Comparison of ENCODE assay signal across 10 cellular contexts in genomic region chr5:134240421-134240962, GRCh38. TPM values are rescaled to one million over a fixed set of nuclear protein-coding genes. Genes with fewer than 3 reads are reported as not detected.
A peak's percentile ranks its signal among the peaks of the same experiment; 100 is the strongest.
DNase-seq lines count a peak whose midpoint lies in the region; ATAC-seq and TF ChIP-seq lines count a peak whose summit lies in the region.
"Had no signal": no experiment of that assay in that cellular context is flagged by ENCODE, and none has a peak within 500 bp of the region (broad histone marks: within the 10 kb centered on the region; RNA-seq: fewer than 3 reads in every experiment).

No MANE protein-coding gene starts in this region.

- H3K4me1 ChIP-seq in GM23338 (ENCODE audit: insufficient read depth) (peaks cover 14% of the 10 kb centered on the region), cardiac muscle cell (ENCODE audit: low read depth) (peaks cover 15% of the 10 kb centered on the region), psoas muscle (peaks cover 46% of the 10 kb centered on the region)

- no peaks in the 10 kb centered on the region for H4K20me1 ChIP-seq in GM23338 (replicated peaks; ENCODE audit: insufficient read depth)

- no peak for TF ChIP-seq CTCF in GM23338 (conservative IDR thresholded peaks at IDR 0.05; ENCODE audit: low read depth in 2 of 2)
- no peak for TF ChIP-seq CTCF in WTC11 (IDR thresholded peaks at IDR 0.05)
- no peak for TF ChIP-seq CTCF in cardiac muscle cell (IDR thresholded peaks at IDR 0.05; ENCODE audit: low read depth, low read length)
- no peak for TF ChIP-seq CTCF in psoas muscle (IDR thresholded peaks at IDR 0.05)
- TF ChIP-seq CTCF in endothelial cell (IDR thresholded peaks at IDR 0.05; ENCODE audit: unreplicated experiment): no peak

- H3K4me3 Mint-ChIP-seq in GM23338: no peak overlapping the region; the same call in 2 of the 3 replicates
- no peak overlapping the region for H3K4me3 Mint-ChIP-seq in WTC11
- H3K4me3 Mint-ChIP-seq in T-helper 17 cell: no peak overlapping the region
- H3K4me3 Mint-ChIP-seq in endothelial cell (ENCODE audit: unreplicated experiment): no peak overlapping the region

- H3K4me2 ChIP-seq in GM23338: no peak overlapping the region

- H3K36me3 ChIP-seq in GM23338 (ENCODE audit: insufficient read depth) (no peaks in the 10 kb centered on the region), cardiac muscle cell (no peaks in the 10 kb centered on the region), psoas muscle (ENCODE audit: insufficient read depth in 1 of 2, low read depth in 1 of 2) (no peaks in the 10 kb centered on the region)

- H3K79me2 ChIP-seq in GM23338 (replicated peaks; ENCODE audit: insufficient read depth): no peaks in the 10 kb centered on the region

- WGBS in psoas muscle, 3 donors: 7 to 12% (median 11%) methylated on average over 7 of the region's 7 CpGs

- H3K27ac ChIP-seq in GM23338 (ENCODE audit: low read depth) (no peak overlapping the region), cardiac muscle cell (peak overlapping the region; percentile 84), psoas muscle (peak overlapping the region; percentile 85)

- no peak overlapping the region for H3K4me3 ChIP-seq in GM23338
- no peak overlapping the region for H3K4me3 ChIP-seq in cardiac muscle cell
- peak overlapping the region; percentile 29 for H3K4me3 ChIP-seq in psoas muscle

- H3K9me3 ChIP-seq in cardiac muscle cell (ENCODE audit: low read depth) (no peaks in the 10 kb centered on the region), psoas muscle (no peaks in the 10 kb centered on the region), T-helper 17 cell (ENCODE audit: control insufficient read depth, low read length, poor library complexity, severe bottlenecking) (no peaks in the 10 kb centered on the region)

- H3K27me3 Mint-ChIP-seq in GM23338 (ENCODE audit: insufficient read depth, low read depth, poor library complexity): no peaks in the 10 kb centered on the region
- peaks cover 6% of the 10 kb centered on the region; the same call in 1 of the 2 replicates for H3K27me3 Mint-ChIP-seq in WTC11 (ENCODE audit: low read depth)
- peaks cover 10% of the 10 kb centered on the region for H3K27me3 Mint-ChIP-seq in T-helper 17 cell
- no peaks in the 10 kb centered on the region for H3K27me3 Mint-ChIP-seq in endothelial cell (ENCODE audit: unreplicated experiment)

- H3K27ac Mint-ChIP-seq in GM23338 (no peak overlapping the region), WTC11 (no peak overlapping the region), T-helper 17 cell (no peak overlapping the region), endothelial cell (ENCODE audit: unreplicated experiment) (no peak overlapping the region)

- POLR2A ChIA-PET in WTC11 (lab: Charles Lee): interaction anchor here (0.6 kb wide), 1 partner anchor 198 kb away, joined by 3 read pairs; no protein-coding TSS in a partner anchor

- H3K9me2 ChIP-seq in GM23338 (ENCODE audit: insufficient read depth): no peaks in the 10 kb centered on the region

- no peaks in the 10 kb centered on the region for H3K9me3 Mint-ChIP-seq in GM23338
- no peaks in the 10 kb centered on the region for H3K9me3 Mint-ChIP-seq in WTC11
- H3K9me3 Mint-ChIP-seq in endothelial cell (ENCODE audit: unreplicated experiment): no peaks in the 10 kb centered on the region

- H3K27me3 ChIP-seq in GM23338 (ENCODE audit: insufficient read depth) (no peaks in the 10 kb centered on the region), cardiac muscle cell (no peaks in the 10 kb centered on the region), psoas muscle (ENCODE audit: insufficient read depth in 3 of 3, low read length in 2 of 3) (no peaks in the 10 kb centered on the region)

- no peaks in the 10 kb centered on the region for H3K36me3 Mint-ChIP-seq in GM23338 (ENCODE audit: low read depth)
- H3K36me3 Mint-ChIP-seq in WTC11: no peaks in the 10 kb centered on the region
- no peaks in the 10 kb centered on the region for H3K36me3 Mint-ChIP-seq in T-helper 17 cell (ENCODE audit: low read depth)
- H3K36me3 Mint-ChIP-seq in endothelial cell (ENCODE audit: low read depth, unreplicated experiment): no peaks in the 10 kb centered on the region

- DNase-seq in GM23338 (ENCODE audit: low spot score) (no peak), WTC11 (ENCODE audit: low spot score) (no peak), cardiac muscle cell (ENCODE audit: low read depth in 1 of 2, low spot score in 1 of 2) (peak; percentile 68 to 72), psoas muscle (no peak), T-helper 17 cell (no peak), HUDEP-2 (lab: John Stamatoyannopoulos, UW; ENCODE audit: unreplicated experiment in 76 of 76) (no peak), endothelial cell (ENCODE audit: low spot score) (no peak)
- DNase-seq: activated CD8-positive, alpha-beta memory T cell treated with anti-CD3 and anti-CD28 coated beads, Interleukin-2, amount 50 U/mL, for 48 hours; retina had no signal

- intact Hi-C loops in psoas muscle (cut with DNase I): loop anchor here in 1 of 2 donors (2.0 kb wide), 1 partner anchor 14 kb away; the partner anchor contains the start of gene PPP2CA

- H3K4me1 Mint-ChIP-seq in GM23338 (peaks cover 35% of the 10 kb centered on the region), WTC11 (peaks cover 35% of the 10 kb centered on the region), T-helper 17 cell (peaks cover 2% of the 10 kb centered on the region), endothelial cell (ENCODE audit: unreplicated experiment) (peaks cover 5% of the 10 kb centered on the region)

- H2AFZ ChIP-seq in GM23338: peak overlapping the region; percentile 50; the same call in 1 of the 2 replicates

- no peaks in the 10 kb centered on the region for H3F3A ChIP-seq in GM23338 (replicated peaks; ENCODE audit: low read depth)

- CTCF ChIA-PET in WTC11 (lab: Charles Lee): interaction anchor here (0.6 kb wide), 1 partner anchor 201 kb away, joined by 4 read pairs; no protein-coding TSS in a partner anchor

- peak; percentile 36 for ATAC-seq in GM23338
- ATAC-seq in WTC11: peak; percentile 29
- ATAC-seq in psoas muscle: peak; percentile 41 to 71 (median 61)
- ATAC-seq in T-helper 17 cell: no peak
- no peak for ATAC-seq in HG03460 (IDR thresholded peaks at IDR 0.05; ENCODE audit: unreplicated experiment)

TF ChIP-seq in GM23338, 12 proteins besides CTCF, POLR2A, EP300 and RAD21 (continues in another document):
- no peak for TF ChIP-seq EZH2 (IDR thresholded peaks at IDR 0.05; ENCODE audit: low read depth, unreplicated experiment)
- no peak for TF ChIP-seq REST (IDR thresholded peaks at IDR 0.05; ENCODE audit: unreplicated experiment)

TF ChIP-seq in WTC11, 78 proteins besides CTCF, POLR2A, EP300 and RAD21 (continues in another document):
- TF ChIP-seq, protein P1, sequence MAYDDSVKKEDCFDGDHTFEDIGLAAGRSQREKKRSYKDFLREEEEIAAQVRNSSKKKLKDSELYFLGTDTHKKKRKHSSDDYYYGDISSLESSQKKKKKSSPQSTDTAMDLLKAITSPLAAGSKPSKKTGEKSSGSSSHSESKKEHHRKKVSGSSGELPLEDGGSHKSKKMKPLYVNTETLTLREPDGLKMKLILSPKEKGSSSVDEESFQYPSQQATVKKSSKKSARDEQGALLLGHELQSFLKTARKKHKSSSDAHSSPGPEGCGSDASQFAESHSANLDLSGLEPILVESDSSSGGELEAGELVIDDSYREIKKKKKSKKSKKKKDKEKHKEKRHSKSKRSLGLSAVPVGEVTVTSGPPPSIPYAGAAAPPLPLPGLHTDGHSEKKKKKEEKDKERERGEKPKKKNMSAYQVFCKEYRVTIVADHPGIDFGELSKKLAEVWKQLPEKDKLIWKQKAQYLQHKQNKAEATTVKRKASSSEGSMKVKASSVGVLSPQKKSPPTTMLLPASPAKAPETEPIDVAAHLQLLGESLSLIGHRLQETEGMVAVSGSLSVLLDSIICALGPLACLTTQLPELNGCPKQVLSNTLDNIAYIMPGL (CRISPR knock-in tag; IDR thresholded peaks at IDR 0.05): no peak
- TF ChIP-seq, protein P2, sequence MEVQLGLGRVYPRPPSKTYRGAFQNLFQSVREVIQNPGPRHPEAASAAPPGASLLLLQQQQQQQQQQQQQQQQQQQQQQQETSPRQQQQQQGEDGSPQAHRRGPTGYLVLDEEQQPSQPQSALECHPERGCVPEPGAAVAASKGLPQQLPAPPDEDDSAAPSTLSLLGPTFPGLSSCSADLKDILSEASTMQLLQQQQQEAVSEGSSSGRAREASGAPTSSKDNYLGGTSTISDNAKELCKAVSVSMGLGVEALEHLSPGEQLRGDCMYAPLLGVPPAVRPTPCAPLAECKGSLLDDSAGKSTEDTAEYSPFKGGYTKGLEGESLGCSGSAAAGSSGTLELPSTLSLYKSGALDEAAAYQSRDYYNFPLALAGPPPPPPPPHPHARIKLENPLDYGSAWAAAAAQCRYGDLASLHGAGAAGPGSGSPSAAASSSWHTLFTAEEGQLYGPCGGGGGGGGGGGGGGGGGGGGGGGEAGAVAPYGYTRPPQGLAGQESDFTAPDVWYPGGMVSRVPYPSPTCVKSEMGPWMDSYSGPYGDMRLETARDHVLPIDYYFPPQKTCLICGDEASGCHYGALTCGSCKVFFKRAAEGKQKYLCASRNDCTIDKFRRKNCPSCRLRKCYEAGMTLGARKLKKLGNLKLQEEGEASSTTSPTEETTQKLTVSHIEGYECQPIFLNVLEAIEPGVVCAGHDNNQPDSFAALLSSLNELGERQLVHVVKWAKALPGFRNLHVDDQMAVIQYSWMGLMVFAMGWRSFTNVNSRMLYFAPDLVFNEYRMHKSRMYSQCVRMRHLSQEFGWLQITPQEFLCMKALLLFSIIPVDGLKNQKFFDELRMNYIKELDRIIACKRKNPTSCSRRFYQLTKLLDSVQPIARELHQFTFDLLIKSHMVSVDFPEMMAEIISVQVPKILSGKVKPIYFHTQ (CRISPR knock-in tag; IDR thresholded peaks at IDR 0.05): no peak
- TF ChIP-seq ATF1 (CRISPR knock-in tag; IDR thresholded peaks at IDR 0.05): no peak

RNA-seq across cellular contexts. Expression of gene PPP2CA, which starts 14.6 kb away (rescaled TPM):
- 316 and 342 TPM in 2 replicates for total RNA-seq in GM23338 (2014; rRNA removed; shearing (Covaris generic))
- polyA plus RNA-seq in GM23338 (2016; fragmentation: Nextera tagmentation; extraction: Ambion mirVana) (93.4 and 131 TPM in 2 replicates), cardiac muscle cell (326 and 327 TPM in 2 replicates), psoas muscle (100 to 1,000 TPM in 1 of 3 donors, 10 to 100 TPM in 2; 53.0 to 105 (median 95.3) TPM)
- total RNA-seq in WTC11 (2021) (178 to 186 TPM (median 178 TPM) in 3 replicates), cardiac muscle cell (442 and 508 TPM in 2 replicates), psoas muscle (100 to 1,000 TPM; 107 to 140 (median 123) TPM), T-helper 17 cell (100 to 1,000 TPM; 233 to 239 TPM), endothelial cell (ENCODE audit: unreplicated experiment) (146 TPM)

Comparison
In these comparisons a context has a peak if more than half of its experiments do, and no peak if none do; other contexts are left out.
1. ATAC-seq: peak in GM23338 (single experiment), WTC11 (single experiment) and psoas muscle (4 of 4); none in T-helper 17 cell (single experiment) and HG03460 (single experiment).
2. DNase-seq: peak in cardiac muscle cell (2 of 2); none in GM23338 (single experiment), WTC11 (single experiment), psoas muscle (0 of 2), T-helper 17 cell (0 of 3), HUDEP-2 (0 of 76) and endothelial cell (single experiment).